Comparison of ENCODE assay signal across 18 cellular contexts in genomic region chr2:241003047-241003360, GRCh38. TPM values are rescaled to one million over a fixed set of nuclear protein-coding genes. Genes with fewer than 3 reads are reported as not detected.
A peak's percentile ranks its signal among the peaks of the same experiment; 100 is the strongest.
DNase-seq lines count a peak whose midpoint lies in the region; ATAC-seq and TF ChIP-seq lines count a peak whose summit lies in the region.
"Had no signal": no experiment of that assay in that cellular context is flagged by ENCODE, and none has a peak within 500 bp of the region (broad histone marks: within the 10 kb centered on the region; RNA-seq: fewer than 3 reads in every experiment).

No MANE protein-coding gene starts in this region.

- H3K4me1 ChIP-seq in heart left ventricle (peaks cover 0 to 21% (median 8%) of the 10 kb centered on the region in 12 donors), neuronal stem cell (ENCODE audit: control insufficient read depth in 2 of 2, insufficient read depth in 1 of 2, low read depth in 1 of 2, low read length in 2 of 2) (peaks cover 0 to 4% of the 10 kb centered on the region in 2 donors)
- H3K4me1 ChIP-seq: Caco-2 had no signal

- no peak overlapping the region for H3K18ac ChIP-seq in neuronal stem cell (ENCODE audit: low read length)

- WGBS in heart left ventricle, 4 donors: 95 to 98% (median 96%) methylated on average over 7 of the region's 7 CpGs
- no CpG with 5 or more reads among the region's 7 CpGs for WGBS in neuronal stem cell (ENCODE audit: extremely low coverage in 2 of 2, insufficient read length in 2 of 2, insufficient replicate concordance in 1 of 2), 2 donors

- peaks cover 0 to 33% (median 19%) of the 10 kb centered on the region in 12 donors for H3K9me3 ChIP-seq in heart left ventricle
- H3K9me3 ChIP-seq in neuronal stem cell (replicated peaks in 1 of 2; ENCODE audit: control insufficient read depth in 2 of 2, insufficient read depth in 1 of 2, low read depth in 1 of 2, low read length in 2 of 2): peaks cover 12 to 16% of the 10 kb centered on the region in 2 donors

- H3K14ac ChIP-seq in neuronal stem cell (ENCODE audit: low read length): no peak overlapping the region

- H3K27ac ChIP-seq in heart left ventricle (no peak overlapping the region), neuronal stem cell (replicated peaks; ENCODE audit: low read length) (no peak overlapping the region)
- H3K27ac ChIP-seq: 22Rv1, BLaER1 had no signal

- no peak overlapping the region for H3K4me3 Mint-ChIP-seq in type B pancreatic cell
- H3K4me3 Mint-ChIP-seq: CD8-positive, alpha-beta memory T cell had no signal

- no peak for ATAC-seq in Right ventricle myocardium inferior
- ATAC-seq in heart left ventricle: no peak
- no peak for ATAC-seq in HG03039 (IDR thresholded peaks at IDR 0.05; ENCODE audit: unreplicated experiment)
- no peak for ATAC-seq in HG02852 (IDR thresholded peaks at IDR 0.05; ENCODE audit: unreplicated experiment)
- ATAC-seq: GM12878, HCT116 had no signal

- no peak overlapping the region for H4K91ac ChIP-seq in neuronal stem cell (ENCODE audit: low read depth, low read length, poor library complexity)

- no peak overlapping the region for H2AFZ ChIP-seq in neuronal stem cell (ENCODE audit: low read length)

- H3K4me1 Mint-ChIP-seq in type B pancreatic cell (ENCODE audit: unreplicated experiment): peaks cover 32% of the 10 kb centered on the region

- peaks cover 30% of the 10 kb centered on the region for H3K36me3 Mint-ChIP-seq in type B pancreatic cell
- H3K36me3 Mint-ChIP-seq: CD8-positive, alpha-beta memory T cell had no signal

- no peak overlapping the region for H3K9ac ChIP-seq in neuronal stem cell (ENCODE audit: low read depth, low read length, poor library complexity)
- H3K9ac ChIP-seq: BLaER1 had no signal

- intact Hi-C loops in Right ventricle myocardium inferior (cut with DNase I): no loop called here
- intact Hi-C loops in heart left ventricle (cut with DNase I): no loop called here

- no peak overlapping the region for H2BK120ac ChIP-seq in neuronal stem cell (ENCODE audit: low read depth, low read length)

- H3K23ac ChIP-seq in neuronal stem cell (ENCODE audit: low read depth, low read length, poor library complexity): no peak overlapping the region

- no peak overlapping the region for H2BK12ac ChIP-seq in neuronal stem cell (ENCODE audit: low read length)

- H3K36me3 ChIP-seq in heart left ventricle (peaks cover 0 to 14% (median 0%) of the 10 kb centered on the region in 9 donors), neuronal stem cell (replicated peaks in 1 of 2; ENCODE audit: control insufficient read depth in 2 of 2, insufficient read depth in 2 of 2, low read length in 2 of 2) (peaks cover 0 to 4% of the 10 kb centered on the region in 2 donors)

- DNase-seq in activated CD4-positive, CD25-positive, alpha-beta regulatory T cell treated with anti-CD3 and anti-CD28 coated beads, Interleukin-2, amount 50 U/mL, for 72 hours: peak; percentile 14
- DNase-seq in activated CD4-positive, CD25-positive, alpha-beta regulatory T cell (lab: John Stamatoyannopoulos, UW): no peak
- peak; percentile 42 for DNase-seq in Right ventricle myocardium inferior (ENCODE audit: missing footprints)
- DNase-seq in heart left ventricle: no peak
- no peak for DNase-seq in neuronal stem cell (ENCODE audit: low spot score)
- peak; percentile 44 for DNase-seq in type B pancreatic cell (ENCODE audit: extremely low spot score, unreplicated experiment)
- DNase-seq: AML-193, Caco-2, DMS 273 treated with DMSO at 0.1 percent for 48 hours, DMS79 had no signal

- TF ChIP-seq CTCF in heart left ventricle (IDR thresholded peaks at IDR 0.05): no peak
- TF ChIP-seq CTCF in type B pancreatic cell (conservative IDR thresholded peaks at IDR 0.05): no peak

- no peak overlapping the region for H2AK5ac ChIP-seq in neuronal stem cell (ENCODE audit: low read depth, low read length)

- H2BK15ac ChIP-seq in neuronal stem cell (ENCODE audit: low read length): no peak overlapping the region

- H3K4me3 ChIP-seq in heart left ventricle (no peak overlapping the region), neuronal stem cell (ENCODE audit: low read length in 2 of 2) (no peak overlapping the region)
- H3K4me3 ChIP-seq: BLaER1, GM12878 had no signal

- H3K79me1 ChIP-seq in neuronal stem cell (ENCODE audit: low read depth, low read length): no peaks in the 10 kb centered on the region

- H2BK5ac ChIP-seq in neuronal stem cell (ENCODE audit: low read length): peak overlapping the region; percentile 77

- H3K27ac Mint-ChIP-seq in type B pancreatic cell: no peak overlapping the region
- H3K27ac Mint-ChIP-seq: CD8-positive, alpha-beta memory T cell had no signal

- H3K27me3 ChIP-seq in heart left ventricle (peaks cover 0 to 4% (median 0%) of the 10 kb centered on the region in 9 donors), neuronal stem cell (ENCODE audit: control insufficient read depth in 3 of 3, insufficient read depth in 3 of 3, low read depth in 1 of 3, low read length in 3 of 3) (peaks cover 7 to 39% (median 28%) of the 10 kb centered on the region in 3 experiments)

- peaks cover 13% of the 10 kb centered on the region for H3K9me3 Mint-ChIP-seq in type B pancreatic cell

- H3K4me2 ChIP-seq in neuronal stem cell (ENCODE audit: insufficient read depth, low read length, poor library complexity, severe bottlenecking): no peak overlapping the region
- H3K4me2 ChIP-seq: BLaER1 had no signal

- peaks cover 17% of the 10 kb centered on the region for H3K27me3 Mint-ChIP-seq in type B pancreatic cell

- H4K8ac ChIP-seq in neuronal stem cell (ENCODE audit: low read depth, low read length): no peak overlapping the region

- no peak for TF ChIP-seq POLR2A in heart left ventricle (IDR thresholded peaks at IDR 0.05)

- H3K4ac ChIP-seq in neuronal stem cell (ENCODE audit: low read length): no peak overlapping the region

RNA-seq across cellular contexts. Expression of gene SNED1, which starts 4.6 kb away (rescaled TPM):
- total RNA-seq in Right ventricle myocardium inferior (6.7 TPM), heart left ventricle (10 to 100 TPM in 2 of 9 donors, 1 to 10 TPM in 7; 3.1 to 14.7 (median 5.6) TPM), type B pancreatic cell (ENCODE audit: low replicate concordance) (9.7 and 140 TPM in 2 replicates)
- polyA plus RNA-seq in heart left ventricle: 1 to 10 TPM; 4.2 to 4.3 TPM
- polyA plus RNA-seq in neuronal stem cell (2013, experiment 1 of 2): 0.14 TPM
- 0.04 TPM for polyA plus RNA-seq in neuronal stem cell (2013, experiment 2 of 2)
- total RNA-seq: Caco-2, HT-29 had no signal

Comparison
In these comparisons a context has a peak if more than half of its experiments do, and no peak if none do; other contexts are left out.
1. DNase-seq: peak in activated CD4-positive, CD25-positive, alpha-beta regulatory T cell treated with anti-CD3 and anti-CD28 coated beads, Interleukin-2, amount 50 U/mL, for 72 hours (single experiment), Right ventricle myocardium inferior (single experiment) and type B pancreatic cell (single experiment); none in activated CD4-positive, CD25-positive, alpha-beta regulatory T cell (0 of 4), heart left ventricle (0 of 5) and neuronal stem cell (single experiment).